Comparison of ENCODE assay signal across 8 cellular contexts in the genomic region with DNA sequence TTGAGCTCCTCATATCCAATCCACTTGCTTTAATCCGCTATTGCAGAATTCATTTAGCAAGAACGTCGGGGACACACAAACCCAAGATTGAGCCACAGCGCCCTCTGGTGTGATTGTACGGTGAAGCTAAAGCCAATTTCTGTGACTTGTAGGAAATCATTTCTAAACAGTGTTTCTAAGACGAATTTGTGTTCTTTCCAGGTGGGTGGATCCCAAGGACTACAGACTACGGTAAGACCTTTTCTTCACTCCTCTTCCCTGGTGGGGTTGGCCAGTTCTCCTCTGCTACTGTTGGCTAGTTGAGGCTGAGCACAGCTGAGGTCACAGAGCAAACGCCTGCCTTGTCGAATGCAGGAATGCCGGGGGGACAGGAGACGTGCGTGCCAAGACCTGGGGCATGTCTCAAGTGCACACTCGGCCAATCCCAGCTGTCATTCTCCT. TPM values are rescaled to one million over a fixed set of nuclear protein-coding genes. Genes with fewer than 3 reads are reported as not detected.
DNase-seq lines count a peak whose midpoint lies in the region; ATAC-seq and TF ChIP-seq lines count a peak whose summit lies in the region.

No MANE protein-coding gene starts in this region.

- H3F3A ChIP-seq in PC-9 (ENCODE audit: insufficient read depth, low read depth), result no peaks in the 10 kb centered on the region

- BruUV-seq in PC-9 (replicated peaks; lab: Mats Ljungman, UMichigan), result no TSS peak

- POLR2A ChIA-PET in PC-9 (lab: Charles Lee; ENCODE audit: unreplicated experiment), result no interaction called here

- H2AFZ ChIP-seq in PC-9, result no peak overlapping the region

- H3K27me3 Mint-ChIP-seq in activated T-helper 1 cell treated with anti-CD3 and anti-CD28 coated beads, Interleukin-12 subunit alpha, Interleukin-12 subunit beta, Interleukin-2, Interleukin-4 antibody, amounts not matched to agents 30 ng/mL and 10 ng/mL and 1 ng/mL, durations not matched to agents 14 hours and 24 hours and 36 hours (ENCODE audit: insufficient read depth), result peaks cover 24% of the 10 kb centered on the region

- H3K79me2 ChIP-seq in PC-9 (ENCODE audit: low read depth), result no peaks in the 10 kb centered on the region

- CTCF ChIA-PET in PC-9 (lab: Charles Lee), result interaction anchor here (0.6 to 1.7 kb wide), 10 partner anchors 35 to 286 kb away, joined by 3 to 10 read pairs (median 4); no protein-coding TSS in a partner anchor

- H3K27ac Mint-ChIP-seq in activated T-helper 1 cell treated with anti-CD3 and anti-CD28 coated beads, Interleukin-12 subunit alpha, Interleukin-12 subunit beta, Interleukin-2, Interleukin-4 antibody, amounts not matched to agents 30 ng/mL and 10 ng/mL and 1 ng/mL, durations not matched to agents 14 hours and 24 hours and 36 hours, result no peak overlapping the region

- no peaks in the 10 kb centered on the region for H3K4me1 Mint-ChIP-seq in activated T-helper 1 cell treated with anti-CD3 and anti-CD28 coated beads, Interleukin-12 subunit alpha, Interleukin-12 subunit beta, Interleukin-2, Interleukin-4 antibody, amounts not matched to agents 30 ng/mL and 10 ng/mL and 1 ng/mL, durations not matched to agents 14 hours and 24 hours and 36 hours (ENCODE audit: low read depth)

- H4K20me1 ChIP-seq in PC-9 (ENCODE audit: insufficient read depth), result no peaks in the 10 kb centered on the region

- no peak overlapping the region for H3K4me3 ChIP-seq in PC-9
- H3K4me3 ChIP-seq in fibroblast of villous mesenchyme (ENCODE audit: low read depth, low read length), result peak overlapping the region; percentile 34
- peak overlapping the region in 4 of 5 donors; percentile 42 to 61 (median 44) for H3K4me3 ChIP-seq in subcutaneous abdominal adipose tissue (ENCODE audit: low read depth in 1 of 5, low read length in 5 of 5)

- no peak overlapping the region for H3K4me3 Mint-ChIP-seq in activated T-helper 1 cell treated with anti-CD3 and anti-CD28 coated beads, Interleukin-12 subunit alpha, Interleukin-12 subunit beta, Interleukin-2, Interleukin-4 antibody, amounts not matched to agents 30 ng/mL and 10 ng/mL and 1 ng/mL, durations not matched to agents 14 hours and 24 hours and 36 hours

- H3K4me1 ChIP-seq in PC-9 (replicated peaks; ENCODE audit: insufficient read depth) (no peaks in the 10 kb centered on the region), subcutaneous abdominal adipose tissue (ENCODE audit: control insufficient read depth in 5 of 5, insufficient read depth in 5 of 5, low read length in 5 of 5) (peaks cover 0 to 7% (median 4%) of the 10 kb centered on the region in 5 donors)

- DNase-seq in COLO668 (lab: John Stamatoyannopoulos, UW; ENCODE audit: unreplicated experiment), result peak; percentile 63
- DNase-seq in HuH-7.5 (ENCODE audit: low spot score), result peak; percentile 20
- DNase-seq in PC-9, result peak in 1 of 2 experiments; percentile 62
- DNase-seq in activated T-helper 1 cell treated with anti-CD3 and anti-CD28 coated beads, Interleukin-12 subunit alpha, Interleukin-12 subunit beta, Interleukin-2, Interleukin-4 antibody, amounts not matched to agents 30 ng/mL and 10 ng/mL and 1 ng/mL, durations not matched to agents 14 hours and 24 hours and 36 hours (ENCODE audit: low spot score), result peak; percentile 11
- DNase-seq in fibroblast of villous mesenchyme (ENCODE audit: low read depth), result peak; percentile 83
- peak; percentile 62 for DNase-seq in occipital lobe (lab: John Stamatoyannopoulos, UW)

- H3K9me3 Mint-ChIP-seq in activated T-helper 1 cell treated with anti-CD3 and anti-CD28 coated beads, Interleukin-12 subunit alpha, Interleukin-12 subunit beta, Interleukin-2, Interleukin-4 antibody, amounts not matched to agents 30 ng/mL and 10 ng/mL and 1 ng/mL, durations not matched to agents 14 hours and 24 hours and 36 hours, result no peaks in the 10 kb centered on the region

- no peaks in the 10 kb centered on the region for H3K9me2 ChIP-seq in PC-9 (ENCODE audit: insufficient read depth)

- H3K27me3 ChIP-seq in PC-9 (ENCODE audit: insufficient read depth, low read depth), result 0 out of 2 replicates have a peak, but pooled peaks cover 4% of the 10 kb centered on the region
- peaks cover 3 to 6% (median 3%) of the 10 kb centered on the region in 5 donors for H3K27me3 ChIP-seq in subcutaneous abdominal adipose tissue (ENCODE audit: control insufficient read depth in 5 of 5, insufficient read depth in 4 of 5, low read length in 5 of 5)

- intact Hi-C loops in PC-9 (cut with micrococcal nuclease; ENCODE audit: unreplicated experiment), result loop anchor here (1.0 to 10.0 kb wide), 4 partner anchors 39 to 288 kb away; no protein-coding TSS in a partner anchor
- intact Hi-C loops in activated T-helper 1 cell treated with anti-CD3 and anti-CD28 coated beads, Interleukin-12 subunit alpha, Interleukin-12 subunit beta, Interleukin-2, Interleukin-4 antibody, amounts not matched to agents 30 ng/mL and 10 ng/mL and 1 ng/mL, durations not matched to agents 14 hours and 24 hours and 36 hours (cut with micrococcal nuclease), result loop anchor here (1.0 to 5.0 kb wide), 6 partner anchors 55 to 993 kb away; no protein-coding TSS in a partner anchor

- H3K27ac ChIP-seq in PC-9 (no peak overlapping the region), subcutaneous abdominal adipose tissue (ENCODE audit: low read depth, low read length) (no peak overlapping the region)

- H3K9ac ChIP-seq in subcutaneous abdominal adipose tissue (ENCODE audit: low read length in 5 of 5), result peak overlapping the region in 2 of 5 donors; percentile 9 to 30

- H3K4me2 ChIP-seq in PC-9, result no peak overlapping the region

- H3K9me3 ChIP-seq in PC-9 (ENCODE audit: insufficient read depth, low read depth) (no peaks in the 10 kb centered on the region), subcutaneous abdominal adipose tissue (ENCODE audit: control insufficient read depth in 5 of 5, low read length in 5 of 5) (no peaks in the 10 kb centered on the region)

- no peak for ATAC-seq in HG03135 (IDR thresholded peaks at IDR 0.05; ENCODE audit: unreplicated experiment)

- no peaks in the 10 kb centered on the region for H3K36me3 ChIP-seq in PC-9 (ENCODE audit: low read depth)
- H3K36me3 ChIP-seq in subcutaneous abdominal adipose tissue (ENCODE audit: control insufficient read depth in 5 of 5, insufficient read depth in 5 of 5, low read length in 5 of 5), result no peaks in the 10 kb centered on the region

- peak; percentile 77 for TF ChIP-seq CTCF in PC-9 (conservative IDR thresholded peaks at IDR 0.05)
- peak; percentile 84 for TF ChIP-seq CTCF in fibroblast of villous mesenchyme (IDR thresholded peaks at IDR 0.05; ENCODE audit: insufficient read depth, low read depth, low read length)

- no peaks in the 10 kb centered on the region for H3K36me3 Mint-ChIP-seq in activated T-helper 1 cell treated with anti-CD3 and anti-CD28 coated beads, Interleukin-12 subunit alpha, Interleukin-12 subunit beta, Interleukin-2, Interleukin-4 antibody, amounts not matched to agents 30 ng/mL and 10 ng/mL and 1 ng/mL, durations not matched to agents 14 hours and 24 hours and 36 hours (ENCODE audit: low read depth)

RNA-seq across cellular contexts. Expression of a gene that starts 5.2 kb away (rescaled TPM):
- total RNA-seq in PC-9 (2021), result 0.53 and 0.98 TPM in 2 replicates
- total RNA-seq in activated T-helper 1 cell treated with anti-CD3 and anti-CD28 coated beads, Interleukin-12 subunit alpha, Interleukin-12 subunit beta, Interleukin-2, Interleukin-4 antibody, amounts not matched to agents 30 ng/mL and 10 ng/mL and 1 ng/mL, durations not matched to agents 14 hours and 24 hours and 36 hours, result not detected in 2 replicates
- total RNA-seq in fibroblast of villous mesenchyme, result under 0.01 TPM in 1 of 2 replicates, not detected in the other
- 0.16 TPM for total RNA-seq in occipital lobe
